ENCODE assay signal across 13 cellular contexts in the genomic region with DNA sequence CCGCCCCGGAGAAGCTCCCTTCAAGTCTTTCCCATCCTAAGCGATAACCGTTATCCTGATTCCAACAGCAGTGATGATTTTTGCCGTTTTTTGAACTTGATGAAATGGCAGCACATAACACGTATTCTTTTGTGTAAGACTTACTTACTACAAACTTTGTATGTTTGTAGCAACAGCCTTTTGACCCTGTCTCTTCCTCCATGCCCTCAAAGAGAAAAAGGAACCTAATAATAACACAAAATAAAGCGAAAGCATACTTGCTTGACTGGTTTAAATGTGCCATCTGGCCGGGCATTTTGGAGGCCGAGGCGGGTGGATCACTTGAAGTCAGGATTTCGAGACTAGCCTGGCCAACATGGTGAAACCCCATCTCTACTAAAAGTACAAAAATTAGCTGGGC. TPM values are rescaled to one million over a fixed set of nuclear protein-coding genes. Genes with fewer than 3 reads are reported as not detected.
DNase-seq lines count a peak whose midpoint lies in the region; ATAC-seq and TF ChIP-seq lines count a peak whose summit lies in the region.
"Had no signal": no experiment of that assay in that cellular context is flagged by ENCODE, and none has a peak within 500 bp of the region (broad histone marks: within the 10 kb centered on the region; RNA-seq: fewer than 3 reads in every experiment).

No MANE protein-coding gene starts in this region.

- H3K27ac Mint-ChIP-seq in natural killer cell treated with Interleukin-12 subunit alpha and Interleukin-12 subunit beta and Interleukin-15 and Interleukin-18, amount 100 ng/mL, for 72 hours, result peak overlapping the region; percentile 33 to 51
- H3K27ac Mint-ChIP-seq in natural killer cell, result peak overlapping the region in 1 of 2 donors; percentile 70

- no peaks in the 10 kb centered on the region for H3K9me3 Mint-ChIP-seq in natural killer cell treated with Interleukin-12 subunit alpha and Interleukin-12 subunit beta and Interleukin-15 and Interleukin-18, amount 100 ng/mL, for 72 hours
- no peaks in the 10 kb centered on the region for H3K9me3 Mint-ChIP-seq in natural killer cell

- intact Hi-C loops in natural killer cell (cut with micrococcal nuclease) (no loop called here), transverse colon (cut with DNase I; ENCODE audit: low total_unique reads) (no loop called here)

- H3K27ac ChIP-seq in transverse colon, result peak overlapping the region in 3 of 4 donors; percentile 2 to 55 (median 41)

- H3K4me3 Mint-ChIP-seq in natural killer cell treated with Interleukin-12 subunit alpha and Interleukin-12 subunit beta and Interleukin-15 and Interleukin-18, amount 100 ng/mL, for 72 hours, result peak overlapping the region; percentile 60
- no peak overlapping the region for H3K4me3 Mint-ChIP-seq in natural killer cell
- H3K4me3 Mint-ChIP-seq: naive thymus-derived CD4-positive, alpha-beta T cell had no signal

- H3K36me3 Mint-ChIP-seq in natural killer cell treated with Interleukin-12 subunit alpha and Interleukin-12 subunit beta and Interleukin-15 and Interleukin-18, amount 100 ng/mL, for 72 hours, result no peaks in the 10 kb centered on the region
- H3K36me3 Mint-ChIP-seq in natural killer cell, result no peaks in the 10 kb centered on the region
- H3K36me3 Mint-ChIP-seq: naive thymus-derived CD4-positive, alpha-beta T cell had no signal

- 65 to 72% methylated on average over 6 to 11 of the region's 11 CpGs for WGBS in transverse colon (ENCODE audit: low coverage in 1 of 2), 2 donors

- TF ChIP-seq EP300 in transverse colon (IDR thresholded peaks at IDR 0.05; ENCODE audit: low read depth), result no peak

- in situ Hi-C loops in transverse colon (cut with MboI; ENCODE audit: low pct_ligation_motif_present in 1 of 4, low pct_unique_long_range_greater_than_20kb in 1 of 4, low sequenced_read_pairs in 3 of 4), result no loop called here

- no peak for DNase-seq in natural killer cell treated with Interleukin-12 subunit alpha and Interleukin-12 subunit beta and Interleukin-15 and Interleukin-18, amount 100 ng/mL, for 72 hours (ENCODE audit: low spot score)
- no peak for DNase-seq in natural killer cell
- peak; percentile 55 for DNase-seq in MV-4-11 (lab: John Stamatoyannopoulos, UW)
- DNase-seq in transverse colon, result no peak
- DNase-seq in DMS79 (lab: John Stamatoyannopoulos, UW), result no peak
- DNase-seq in NCI-H526 treated with DMSO at 0.1 percent for 48 hours (lab: John Stamatoyannopoulos, UW), result no peak
- DNase-seq in OCI-M1 (lab: John Stamatoyannopoulos, UW), result no peak
- DNase-seq: amygdala; KBM-7; kidney glomerular epithelial cell; naive thymus-derived CD4-positive, alpha-beta T cell; PC-9 had no signal

- H3K4me1 Mint-ChIP-seq in natural killer cell treated with Interleukin-12 subunit alpha and Interleukin-12 subunit beta and Interleukin-15 and Interleukin-18, amount 100 ng/mL, for 72 hours (ENCODE audit: low read depth in 2 of 2), result peaks cover 16 to 18% of the 10 kb centered on the region in 2 donors
- H3K4me1 Mint-ChIP-seq in natural killer cell, result peaks cover 9 to 10% of the 10 kb centered on the region in 2 donors

- peaks cover 0 to 24% (median 11%) of the 10 kb centered on the region in 4 donors for H3K4me1 ChIP-seq in transverse colon

- no peaks in the 10 kb centered on the region for H3K36me3 ChIP-seq in transverse colon

- H3K4me3 ChIP-seq in transverse colon, result no peak overlapping the region
- H3K4me3 ChIP-seq: PC-9 had no signal

- H3K27me3 ChIP-seq in transverse colon, result no peaks in the 10 kb centered on the region

- H3K27me3 Mint-ChIP-seq in natural killer cell treated with Interleukin-12 subunit alpha and Interleukin-12 subunit beta and Interleukin-15 and Interleukin-18, amount 100 ng/mL, for 72 hours, result no peaks in the 10 kb centered on the region
- H3K27me3 Mint-ChIP-seq in natural killer cell (ENCODE audit: low read depth in 2 of 2), result no peaks in the 10 kb centered on the region

- TF ChIP-seq POLR2A in transverse colon (IDR thresholded peaks at IDR 0.05), result no peak

- TF ChIP-seq CTCF in natural killer cell (IDR thresholded peaks at IDR 0.05), result no peak
- TF ChIP-seq CTCF in transverse colon (IDR thresholded peaks at IDR 0.05), result no peak

- H3K9me3 ChIP-seq in transverse colon, result no peaks in the 10 kb centered on the region

- ATAC-seq in natural killer cell treated with Interleukin-12 subunit alpha and Interleukin-12 subunit beta and Interleukin-15 and Interleukin-18, amount 100 ng/mL, for 72 hours, result no peak
- ATAC-seq in natural killer cell (no peak), HG02759 (IDR thresholded peaks at IDR 0.05; ENCODE audit: unreplicated experiment) (peak; percentile 36)

RNA-seq across cellular contexts. Expression of a gene that starts 26.4 kb away (rescaled TPM):
- total RNA-seq in natural killer cell treated with Interleukin-12 subunit alpha and Interleukin-12 subunit beta and Interleukin-15 and Interleukin-18, amount 100 ng/mL, for 72 hours, result 10 to 100 TPM; 22.0 to 27.6 TPM
- total RNA-seq in natural killer cell (10 to 100 TPM; 54.5 to 68.7 (median 58.8) TPM), transverse colon (10 to 100 TPM in 3 of 4 donors, 1 to 10 TPM in 1; 9.0 to 31.0 (median 16.6) TPM)
